8 cellular contexts compared by ENCODE assay signal in genomic region chr19:34501339-34502320, GRCh38. TPM values are rescaled to one million over a fixed set of nuclear protein-coding genes. Genes with fewer than 3 reads are reported as not detected.
DNase-seq lines count a peak whose midpoint lies in the region; ATAC-seq, FAIRE-seq and TF ChIP-seq lines count a peak whose summit lies in the region.

No MANE protein-coding gene starts in this region.

- H2AFZ ChIP-seq in keratinocyte (ENCODE audit: control insufficient read depth, low read length), result no peak overlapping the region

- H4K20me1 ChIP-seq in keratinocyte (ENCODE audit: control insufficient read depth, extremely low read depth, insufficient read depth, low read length), result no peaks in the 10 kb centered on the region

- H3K4me2 ChIP-seq in keratinocyte (ENCODE audit: control insufficient read depth, extremely low read depth, insufficient read depth, low read depth, low read length), result peak overlapping the region; percentile 49

- CTCF ChIA-PET in A673 (lab: Charles Lee), result no interaction called here

- dilution Hi-C loops in keratinocyte (cut with MboI; ENCODE audit: extremely low pct_ligation_motif_present, low sequenced_read_pairs), result no loop called here

- H3K27me3 ChIP-seq in A673 (replicated peaks; ENCODE audit: insufficient read depth, low read depth, low read length, poor library complexity), result no peaks in the 10 kb centered on the region
- H3K27me3 ChIP-seq in bronchial epithelial cell (ENCODE audit: control insufficient read depth, insufficient read depth, low read length), result no peaks in the 10 kb centered on the region
- no peaks in the 10 kb centered on the region for H3K27me3 ChIP-seq in keratinocyte (ENCODE audit: control insufficient read depth, extremely low read depth, insufficient read depth, low read length)

- H3K36me3 ChIP-seq in A673 (ENCODE audit: insufficient read depth, low read length, poor library complexity, severe bottlenecking) (no peaks in the 10 kb centered on the region), bronchial epithelial cell (ENCODE audit: control insufficient read depth, insufficient read depth, low read length) (peaks cover 1% of the 10 kb centered on the region), keratinocyte (ENCODE audit: control insufficient read depth in 2 of 2, extremely low read depth in 1 of 2, insufficient read depth in 2 of 2, low read length in 2 of 2) (peaks cover 4 to 5% of the 10 kb centered on the region in 2 experiments)

- H3K9me3 ChIP-seq in A673 (ENCODE audit: low read depth, low read length, poor library complexity, severe bottlenecking) (no peaks in the 10 kb centered on the region), keratinocyte (ENCODE audit: control insufficient read depth, low read depth, low read length) (no peaks in the 10 kb centered on the region)

- H3K4me3 ChIP-seq in A673 (ENCODE audit: low read depth, low read length, poor library complexity, severe bottlenecking) (no peak overlapping the region), bronchial epithelial cell (ENCODE audit: low read depth, low read length) (no peak overlapping the region), keratinocyte (ENCODE audit: control insufficient read depth in 2 of 3, extremely low read depth in 1 of 3, insufficient read depth in 2 of 3, low read depth in 1 of 3, low read length in 3 of 3) (no peak overlapping the region)

- H3K27ac ChIP-seq in A673 (ENCODE audit: low read depth, low read length, poor library complexity, severe bottlenecking), result no peak overlapping the region
- no peak overlapping the region for H3K27ac ChIP-seq in keratinocyte (ENCODE audit: control insufficient read depth, insufficient read depth, low read length)

- H3K9ac ChIP-seq in keratinocyte (ENCODE audit: control insufficient read depth, extremely low read depth, insufficient read depth, low read length), result no peak overlapping the region

- no TSS peak for BruUV-seq in A673 (replicated peaks; lab: Mats Ljungman, UMichigan)

- ATAC-seq in GM18520 (IDR thresholded peaks at IDR 0.05; ENCODE audit: unreplicated experiment) (peak; percentile 58), HG03159 (IDR thresholded peaks at IDR 0.05; ENCODE audit: unreplicated experiment) (peak; percentile 86)

- intact Hi-C loops in A673 (cut with micrococcal nuclease; ENCODE audit: unreplicated experiment), result loop anchor here (1.0 kb wide), 1 partner anchor 211 kb away; no protein-coding TSS in a partner anchor

- FAIRE-seq in bronchial epithelial cell (lab: Jason Lieb, UNC) (no peak), keratinocyte (lab: Jason Lieb, UNC) (peak; percentile 43)

- POLR2A ChIA-PET in A673 (lab: Charles Lee; ENCODE audit: low non-redundant PET), result no interaction called here

- H3K4me1 ChIP-seq in A673 (ENCODE audit: insufficient read depth, low read length, poor library complexity, severe bottlenecking) (no peaks in the 10 kb centered on the region), keratinocyte (ENCODE audit: control insufficient read depth, extremely low read depth, insufficient read depth, low read length) (peaks cover 4% of the 10 kb centered on the region)

- DNase-seq in A673 (ENCODE audit: low spot score) (peak; percentile 92), NCI-H2227 treated with DMSO at 0.1 percent for 48 hours (lab: John Stamatoyannopoulos, UW) (peak; percentile 98), bronchial epithelial cell (ENCODE audit: low read depth) (peak; percentile 83), keratinocyte (ENCODE audit: low read depth, low spot score) (peak; percentile 80)
- DNase-seq in activated CD4-positive, CD25-positive, alpha-beta regulatory T cell (lab: John Stamatoyannopoulos, UW), result peak; percentile 68 to 88 (median 78)
- peak; percentile 55 to 85 (median 78) for DNase-seq in stimulated activated CD4-positive, alpha-beta T cell treated with anti-CD3 and anti-CD28 coated beads, Interleukin-1b, Interleukin-23, amount 100 ng/mL, for 24 hours (ENCODE audit: low read depth in 4 of 4, low spot score in 1 of 4)

- no peaks in the 10 kb centered on the region for H3K9me1 ChIP-seq in keratinocyte (ENCODE audit: control insufficient read depth, extremely low read depth, insufficient read depth, low read length)

- no peaks in the 10 kb centered on the region for H3K79me2 ChIP-seq in keratinocyte (ENCODE audit: control insufficient read depth, insufficient read depth, low read length)

- TF ChIP-seq CTCF in A673 (conservative IDR thresholded peaks at IDR 0.05; ENCODE audit: low read depth, low read length), result peak; percentile 100
- TF ChIP-seq CTCF in bronchial epithelial cell (IDR thresholded peaks at IDR 0.05; ENCODE audit: insufficient read depth, low read length, severe bottlenecking), result peak; percentile 100
- peak; percentile 98 to 100 (median 99) for TF ChIP-seq CTCF in keratinocyte (optimal IDR thresholded peaks at IDR 0.05 in 1 of 3, IDR thresholded peaks at IDR 0.05 in 1 of 3, conservative IDR thresholded peaks at IDR 0.05 in 1 of 3; ENCODE audit: extremely low read depth in 1 of 3, insufficient read depth in 2 of 3, low read length in 3 of 3)

RNA-seq across cellular contexts. Expression of gene WTIP, which starts 20.1 kb away (rescaled TPM):
- total RNA-seq in A673 (2021) (3.4 and 4.7 TPM in 2 replicates), bronchial epithelial cell (40.3 and 43.9 TPM in 2 replicates)
- 13.2 to 17.7 TPM (median 14.5 TPM) in 3 replicates for polyA plus RNA-seq in keratinocyte
- 2.5 TPM for polyA plus RNA-seq in keratinocyte (2011; ENCODE audit: low read depth)
- polyA plus RNA-seq in keratinocyte (2011; cell fraction: cytosol; rRNA removed), result 8.6 and 11.0 TPM in 2 replicates
- polyA plus RNA-seq in keratinocyte (2011; cell fraction: nucleus; rRNA removed), result 9.4 and 13.4 TPM in 2 replicates
- 10.1 and 17.9 TPM in 2 replicates for polyA plus RNA-seq in keratinocyte (2012; ENCODE audit: low replicate concordance)
- polyA minus RNA-seq in keratinocyte, result 27.2 to 30.3 TPM (median 29.4 TPM) in 3 replicates
- polyA minus RNA-seq in keratinocyte (2011; cell fraction: cytosol; rRNA and poly(A)+ RNA removed), result 12.1 TPM
- polyA minus RNA-seq in keratinocyte (2011; cell fraction: nucleus; rRNA and poly(A)+ RNA removed), result 5.2 and 8.6 TPM in 2 replicates
